ENCODE assay signal across 1 cellular context in genomic region chr16:1169285-1170075, GRCh38.
TF ChIP-seq lines count a peak whose summit lies in the region.

No MANE protein-coding gene starts in this region.

TF ChIP-seq in HEK293, 187 proteins besides CTCF, POLR2A, EP300 and RAD21 (continued from another document):
- peak; percentile 94; the same call in 1 of the 2 replicates for TF ChIP-seq EGR2 (tag by site-specific recombination; IDR thresholded peaks at IDR 0.05; ENCODE audit: low read depth)
- no peak for TF ChIP-seq KLF1 (tag by site-specific recombination; IDR thresholded peaks at IDR 0.05)
- no peak for TF ChIP-seq OSR2 (tag by site-specific recombination; IDR thresholded peaks at IDR 0.05)
- TF ChIP-seq GFI1B (tag by site-specific recombination; IDR thresholded peaks at IDR 0.05): no peak
- TF ChIP-seq ZNF350 (tag by site-specific recombination; IDR thresholded peaks at IDR 0.05): no peak
- no peak for TF ChIP-seq ZNF394 (tag by site-specific recombination; IDR thresholded peaks at IDR 0.05; ENCODE audit: borderline replicate concordance)
- TF ChIP-seq, protein P1, sequence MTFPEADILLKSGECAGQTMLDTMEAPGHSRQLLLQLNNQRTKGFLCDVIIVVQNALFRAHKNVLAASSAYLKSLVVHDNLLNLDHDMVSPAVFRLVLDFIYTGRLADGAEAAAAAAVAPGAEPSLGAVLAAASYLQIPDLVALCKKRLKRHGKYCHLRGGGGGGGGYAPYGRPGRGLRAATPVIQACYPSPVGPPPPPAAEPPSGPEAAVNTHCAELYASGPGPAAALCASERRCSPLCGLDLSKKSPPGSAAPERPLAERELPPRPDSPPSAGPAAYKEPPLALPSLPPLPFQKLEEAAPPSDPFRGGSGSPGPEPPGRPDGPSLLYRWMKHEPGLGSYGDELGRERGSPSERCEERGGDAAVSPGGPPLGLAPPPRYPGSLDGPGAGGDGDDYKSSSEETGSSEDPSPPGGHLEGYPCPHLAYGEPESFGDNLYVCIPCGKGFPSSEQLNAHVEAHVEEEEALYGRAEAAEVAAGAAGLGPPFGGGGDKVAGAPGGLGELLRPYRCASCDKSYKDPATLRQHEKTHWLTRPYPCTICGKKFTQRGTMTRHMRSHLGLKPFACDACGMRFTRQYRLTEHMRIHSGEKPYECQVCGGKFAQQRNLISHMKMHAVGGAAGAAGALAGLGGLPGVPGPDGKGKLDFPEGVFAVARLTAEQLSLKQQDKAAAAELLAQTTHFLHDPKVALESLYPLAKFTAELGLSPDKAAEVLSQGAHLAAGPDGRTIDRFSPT (tag by site-specific recombination; IDR thresholded peaks at IDR 0.05): peak; percentile 55; the same call in 1 of the 2 replicates
- no peak for TF ChIP-seq TRIM28 (IDR thresholded peaks at IDR 0.05; ENCODE audit: borderline replicate concordance, low read length)
- TF ChIP-seq HOXA7 (CRISPR knock-in tag; IDR thresholded peaks at IDR 0.05; ENCODE audit: borderline replicate concordance): no peak
- TF ChIP-seq ZNF324 (tag by site-specific recombination; IDR thresholded peaks at IDR 0.05): no peak
- no peak for TF ChIP-seq ZNF626 (tag by site-specific recombination; IDR thresholded peaks at IDR 0.05)
- TF ChIP-seq, protein P2, sequence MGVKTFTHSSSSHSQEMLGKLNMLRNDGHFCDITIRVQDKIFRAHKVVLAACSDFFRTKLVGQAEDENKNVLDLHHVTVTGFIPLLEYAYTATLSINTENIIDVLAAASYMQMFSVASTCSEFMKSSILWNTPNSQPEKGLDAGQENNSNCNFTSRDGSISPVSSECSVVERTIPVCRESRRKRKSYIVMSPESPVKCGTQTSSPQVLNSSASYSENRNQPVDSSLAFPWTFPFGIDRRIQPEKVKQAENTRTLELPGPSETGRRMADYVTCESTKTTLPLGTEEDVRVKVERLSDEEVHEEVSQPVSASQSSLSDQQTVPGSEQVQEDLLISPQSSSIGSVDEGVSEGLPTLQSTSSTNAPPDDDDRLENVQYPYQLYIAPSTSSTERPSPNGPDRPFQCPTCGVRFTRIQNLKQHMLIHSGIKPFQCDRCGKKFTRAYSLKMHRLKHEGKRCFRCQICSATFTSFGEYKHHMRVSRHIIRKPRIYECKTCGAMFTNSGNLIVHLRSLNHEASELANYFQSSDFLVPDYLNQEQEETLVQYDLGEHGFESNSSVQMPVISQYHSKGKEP (tag by site-specific recombination; IDR thresholded peaks at IDR 0.05): no peak
